31 cellular contexts compared by ENCODE assay signal in the genomic region with DNA sequence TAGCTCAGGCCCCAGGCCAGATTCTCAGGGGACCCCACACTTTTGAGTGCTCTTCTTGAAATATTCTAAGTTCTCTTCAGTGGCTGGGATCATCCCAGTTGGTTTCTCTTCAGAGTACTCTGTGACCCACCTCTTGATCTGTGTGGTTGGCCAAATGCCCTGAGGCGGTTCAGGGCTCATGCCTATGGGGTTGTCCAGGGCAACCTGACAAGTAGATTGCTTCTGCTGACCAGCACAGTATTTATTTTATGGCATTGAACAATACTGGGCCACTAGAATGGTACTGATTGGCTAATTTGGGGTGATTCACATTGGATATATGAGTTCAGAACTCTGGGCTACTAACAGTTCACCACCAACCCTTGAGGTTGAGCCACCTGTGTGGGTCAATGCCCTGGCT.
"Had no signal": no experiment of that assay in that cellular context is flagged by ENCODE, and none has a peak within 500 bp of the region (broad histone marks: within the 10 kb centered on the region; RNA-seq: fewer than 3 reads in every experiment).

No MANE protein-coding gene starts in this region.

- H3K36me3 ChIP-seq: adrenal gland, cardiac muscle cell, heart right ventricle, sigmoid colon, suprapubic skin, tibial artery had no signal

- H3K27ac Mint-ChIP-seq: activated CD4-positive, alpha-beta T cell treated with anti-CD3 and anti-CD28 coated beads for 36 hours; activated naive CD4-positive, alpha-beta T cell treated with anti-CD3 and anti-CD28 coated beads for 36 hours; activated naive CD8-positive, alpha-beta T cell treated with anti-CD3 and anti-CD28 coated beads for 36 hours; activated T-helper 1 cell treated with anti-CD3 and anti-CD28 coated beads, Interleukin-12 subunit alpha, Interleukin-12 subunit beta, Interleukin-2, Interleukin-4 antibody, amounts not matched to agents 30 ng/mL and 10 ng/mL and 1 ng/mL, durations not matched to agents 14 hours and 24 hours and 36 hours; effector memory CD8-positive, alpha-beta T cell; memory B cell; naive thymus-derived CD8-positive, alpha-beta T cell; stimulated activated naive B cell treated with anti-CD40 and anti-IgM and Interleukin-4, amounts not matched to agents 10 μg/mL and 1 μg/mL and 100 μg/mL, for 72 hours; WTC11 had no signal

- H3K4me3 Mint-ChIP-seq: activated CD4-positive, alpha-beta T cell treated with anti-CD3 and anti-CD28 coated beads for 36 hours; activated naive CD4-positive, alpha-beta T cell treated with anti-CD3 and anti-CD28 coated beads for 36 hours; activated naive CD8-positive, alpha-beta T cell treated with anti-CD3 and anti-CD28 coated beads for 36 hours; activated T-helper 1 cell treated with anti-CD3 and anti-CD28 coated beads, Interleukin-12 subunit alpha, Interleukin-12 subunit beta, Interleukin-2, Interleukin-4 antibody, amounts not matched to agents 30 ng/mL and 10 ng/mL and 1 ng/mL, durations not matched to agents 14 hours and 24 hours and 36 hours; effector memory CD8-positive, alpha-beta T cell; memory B cell; naive thymus-derived CD8-positive, alpha-beta T cell; neural crest cell; stimulated activated naive B cell treated with anti-CD40 and anti-IgM and Interleukin-4, amounts not matched to agents 10 μg/mL and 1 μg/mL and 100 μg/mL, for 72 hours; WTC11 had no signal

- H3K27me3 Mint-ChIP-seq: activated naive CD8-positive, alpha-beta T cell treated with anti-CD3 and anti-CD28 coated beads for 36 hours had no signal

- H3K9me3 ChIP-seq: adrenal gland, body of pancreas, psoas muscle, sigmoid colon, suprapubic skin, tibial artery had no signal

- H3K4me3 ChIP-seq: adrenal gland, body of pancreas, cardiac muscle cell, heart right ventricle, psoas muscle, sigmoid colon, suprapubic skin, tibial artery had no signal

- DNase-seq: activated CD4-positive, alpha-beta T cell treated with anti-CD3 and anti-CD28 coated beads for 36 hours; activated CD8-positive, alpha-beta memory T cell treated with anti-CD3 and anti-CD28 coated beads, Interleukin-2, amount 50 U/mL, for 4 hours; activated effector memory CD4-positive, alpha-beta T cell treated with anti-CD3 and anti-CD28 coated beads, Interleukin-2, amount 50 U/mL, for 16 hours; activated naive CD4-positive, alpha-beta T cell treated with anti-CD3 and anti-CD28 coated beads for 36 hours; activated naive CD8-positive, alpha-beta T cell treated with anti-CD3 and anti-CD28 coated beads for 36 hours; activated T-cell treated with anti-CD3 and anti-CD28 coated beads, Interleukin-2, amount 50 U/mL, for 1 hour; adrenal gland; aorta; body of pancreas; cortex of kidney; effector memory CD8-positive, alpha-beta T cell; foreskin fibroblast; heart right ventricle; naive thymus-derived CD8-positive, alpha-beta T cell; nucleus accumbens; psoas muscle; sigmoid colon; small intestine; stimulated activated CD4-positive, alpha-beta T cell treated with anti-CD3 and anti-CD28 coated beads, Interleukin-1b, Interleukin-23, amount 100 ng/mL, for 48 hours; stimulated activated CD4-positive, alpha-beta T cell treated with anti-CD3 and anti-CD28 coated beads, Interleukin-4, amount 100 ng/mL, for 4 hours; stimulated activated CD8-positive, alpha-beta memory T cell treated with anti-CD3 and anti-CD28 coated beads, Interleukin-4, amount 100 ng/mL, for 48 hours; stimulated activated naive B cell treated with anti-CD40 and anti-IgM and Interleukin-4, amounts not matched to agents 10 μg/mL and 1 μg/mL and 100 μg/mL, for 72 hours; T-helper 2 cell; tibial artery had no signal

- H3K9me3 Mint-ChIP-seq: activated naive CD4-positive, alpha-beta T cell treated with anti-CD3 and anti-CD28 coated beads for 36 hours; activated naive CD8-positive, alpha-beta T cell treated with anti-CD3 and anti-CD28 coated beads for 36 hours; activated T-helper 1 cell treated with anti-CD3 and anti-CD28 coated beads, Interleukin-12 subunit alpha, Interleukin-12 subunit beta, Interleukin-2, Interleukin-4 antibody, amounts not matched to agents 30 ng/mL and 10 ng/mL and 1 ng/mL, durations not matched to agents 14 hours and 24 hours and 36 hours; effector memory CD8-positive, alpha-beta T cell; memory B cell; neural crest cell; stimulated activated naive B cell treated with anti-CD40 and anti-IgM and Interleukin-4, amounts not matched to agents 10 μg/mL and 1 μg/mL and 100 μg/mL, for 72 hours had no signal

- H3K36me3 Mint-ChIP-seq: WTC11 had no signal

- H3K27me3 ChIP-seq: adrenal gland, body of pancreas, cardiac muscle cell, heart right ventricle, suprapubic skin had no signal

- H3K27ac ChIP-seq: adrenal gland, body of pancreas, cardiac muscle cell, heart right ventricle, parathyroid adenoma, psoas muscle, sigmoid colon, suprapubic skin, tibial artery had no signal

- H3K4me1 Mint-ChIP-seq: activated CD4-positive, alpha-beta T cell treated with anti-CD3 and anti-CD28 coated beads for 36 hours; activated naive CD8-positive, alpha-beta T cell treated with anti-CD3 and anti-CD28 coated beads for 36 hours; memory B cell; neural crest cell; stimulated activated naive B cell treated with anti-CD40 and anti-IgM and Interleukin-4, amounts not matched to agents 10 μg/mL and 1 μg/mL and 100 μg/mL, for 72 hours; WTC11 had no signal

- H3K4me1 ChIP-seq: adrenal gland, heart right ventricle, parathyroid adenoma, psoas muscle, sigmoid colon, suprapubic skin, tibial artery had no signal
